ENCODE assay signal across 18 cellular contexts in genomic region chr1:224666078-224666477, GRCh38. TPM values are rescaled to one million over a fixed set of nuclear protein-coding genes. Genes with fewer than 3 reads are reported as not detected.
DNase-seq lines count a peak whose midpoint lies in the region; ATAC-seq and TF ChIP-seq lines count a peak whose summit lies in the region.
"Had no signal": no experiment of that assay in that cellular context is flagged by ENCODE, and none has a peak within 500 bp of the region (broad histone marks: within the 10 kb centered on the region; RNA-seq: fewer than 3 reads in every experiment).

No MANE protein-coding gene starts in this region.

- no peaks in the 10 kb centered on the region for H3K79me1 ChIP-seq in mesendoderm (ENCODE audit: low read length)

- no peak overlapping the region for H3K4me3 Mint-ChIP-seq in CD4-positive, alpha-beta T cell
- H3K4me3 Mint-ChIP-seq: CD14-positive monocyte; CD4-positive, CD25-positive, alpha-beta regulatory T cell; CD8-positive, alpha-beta T cell had no signal

- H3K4me3 ChIP-seq in HEK293 (ENCODE audit: low read depth, low read length) (no peak overlapping the region), mesendoderm (ENCODE audit: low read length) (no peak overlapping the region)
- H3K4me3 ChIP-seq: BLaER1, GM12878 had no signal

- H2AK5ac ChIP-seq in mesendoderm (ENCODE audit: low read length), result no peak overlapping the region

- H3K9ac ChIP-seq in mesendoderm (ENCODE audit: low read length), result no peak overlapping the region
- H3K9ac ChIP-seq: BLaER1 had no signal

- H4K5ac ChIP-seq in mesendoderm (ENCODE audit: low read length), result no peak overlapping the region

- H3K18ac ChIP-seq in mesendoderm (ENCODE audit: low read length), result no peak overlapping the region

- ATAC-seq in CD4-positive, alpha-beta T cell (ENCODE audit: poor library complexity), result no peak
- ATAC-seq: CD8-positive, alpha-beta T cell; GM12878 had no signal

- H3K9me3 ChIP-seq in HEK293 (ENCODE audit: control insufficient read depth, insufficient read depth, low read depth, low read length), result no peaks in the 10 kb centered on the region
- H3K9me3 ChIP-seq in CD4-positive, alpha-beta T cell (ENCODE audit: control insufficient read depth, low read length), result no peaks in the 10 kb centered on the region
- H3K9me3 ChIP-seq: BE2C, BLaER1, Caco-2 had no signal

- no peaks in the 10 kb centered on the region for H3K9me3 Mint-ChIP-seq in CD4-positive, alpha-beta T cell
- H3K9me3 Mint-ChIP-seq: CD4-positive, CD25-positive, alpha-beta regulatory T cell; CD8-positive, alpha-beta T cell had no signal

- no peak overlapping the region for H2BK5ac ChIP-seq in mesendoderm (ENCODE audit: low read length)

- no peak overlapping the region for H3K23ac ChIP-seq in mesendoderm (ENCODE audit: low read length)

- no peak overlapping the region for H3K56ac ChIP-seq in mesendoderm (ENCODE audit: low read length)

- no peaks in the 10 kb centered on the region for H3K36me3 Mint-ChIP-seq in CD4-positive, alpha-beta T cell (ENCODE audit: low read depth)
- H3K36me3 Mint-ChIP-seq: CD14-positive monocyte; CD4-positive, CD25-positive, alpha-beta regulatory T cell; CD8-positive, alpha-beta T cell had no signal

- no peak overlapping the region for H3K27ac Mint-ChIP-seq in CD4-positive, alpha-beta T cell
- H3K27ac Mint-ChIP-seq: CD14-positive monocyte; CD4-positive, CD25-positive, alpha-beta regulatory T cell; CD8-positive, alpha-beta T cell had no signal

- H3K4me1 Mint-ChIP-seq in CD4-positive, alpha-beta T cell (ENCODE audit: low read depth), result no peaks in the 10 kb centered on the region
- H3K4me1 Mint-ChIP-seq: CD14-positive monocyte; CD4-positive, CD25-positive, alpha-beta regulatory T cell had no signal

- no peaks in the 10 kb centered on the region for H3K27me3 Mint-ChIP-seq in CD4-positive, alpha-beta T cell

- no peak overlapping the region for H3K27ac ChIP-seq in HEK293 (ENCODE audit: extremely low read depth, low read depth, low read length)
- H3K27ac ChIP-seq in mesendoderm (ENCODE audit: low read depth, low read length), result no peak overlapping the region
- no peak overlapping the region for H3K27ac ChIP-seq in CD4-positive, alpha-beta T cell (ENCODE audit: low read depth, low read length)
- H3K27ac ChIP-seq: BLaER1 had no signal

- no peak overlapping the region for H3K4me2 ChIP-seq in mesendoderm (ENCODE audit: low read length)
- H3K4me2 ChIP-seq: BLaER1 had no signal

- no peaks in the 10 kb centered on the region for H3K36me3 ChIP-seq in HEK293 (ENCODE audit: control insufficient read depth in 2 of 2, insufficient read depth in 1 of 2, low read length in 2 of 2)
- no peaks in the 10 kb centered on the region for H3K36me3 ChIP-seq in mesendoderm (ENCODE audit: control insufficient read depth, insufficient read depth, low read length)
- H3K36me3 ChIP-seq: BE2C, BLaER1 had no signal

- H2BK15ac ChIP-seq in mesendoderm (replicated peaks; ENCODE audit: low read depth), result no peak overlapping the region

- H3K4me1 ChIP-seq in HEK293 (ENCODE audit: control insufficient read depth, insufficient read depth, low read length) (no peaks in the 10 kb centered on the region), mesendoderm (ENCODE audit: control insufficient read depth, low read depth, low read length) (peaks cover 6% of the 10 kb centered on the region)
- H3K4me1 ChIP-seq: BLaER1 had no signal

- DNase-seq in cerebellum (ENCODE audit: low spot score) (peak; percentile 55), mesendoderm (peak; percentile 64), NCI-H2196 treated with DMSO at 0.1 percent for 48 hours (lab: John Stamatoyannopoulos, UW; ENCODE audit: unreplicated experiment) (no peak)
- DNase-seq in stimulated activated naive CD4-positive, alpha-beta T cell (lab: John Stamatoyannopoulos, UW), result no peak
- DNase-seq in CD4-positive, alpha-beta T cell, result no peak
- DNase-seq: 8988T; ACHN; BE2C; Calu3; CD4-positive, CD25-positive, alpha-beta regulatory T cell; CD8-positive, alpha-beta T cell; DMS79 treated with DMSO at 0.1 percent for 48 hours; GDM1 had no signal

- no peak overlapping the region for H4K8ac ChIP-seq in mesendoderm (ENCODE audit: low read depth, low read length)

- no peaks in the 10 kb centered on the region for H3K79me2 ChIP-seq in mesendoderm (ENCODE audit: control insufficient read depth, insufficient read depth, low read length)

- intact Hi-C loops in CD4-positive, alpha-beta T cell (cut with DNase I, micrococcal nuclease), result no loop called here

- H3K27me3 ChIP-seq in mesendoderm (ENCODE audit: insufficient read depth, low read length, poor library complexity), result no peaks in the 10 kb centered on the region
- no peaks in the 10 kb centered on the region for H3K27me3 ChIP-seq in CD4-positive, alpha-beta T cell (ENCODE audit: control insufficient read depth, insufficient read depth, low read length)
- H3K27me3 ChIP-seq: BE2C, BLaER1 had no signal

- CTCF ChIA-PET in HEK293 (lab: Yijun Ruan, JAX), result interaction anchor here (0.7 kb wide), 2 partner anchors 140 to 257 kb away, joined by 3 read pairs; no protein-coding TSS in a partner anchor
- CTCF ChIA-PET in CD4-positive, alpha-beta T cell (lab: Charles Lee), result no interaction called here

- POLR2A ChIA-PET in HEK293 (lab: Yijun Ruan, JAX), result no interaction called here
- POLR2A ChIA-PET in CD4-positive, alpha-beta T cell (lab: Charles Lee), result no interaction called here

- TF ChIP-seq CTCF in HEK293 (tag by site-specific recombination; IDR thresholded peaks at IDR 0.05), result no peak
- TF ChIP-seq CTCF in CD4-positive, alpha-beta T cell (IDR thresholded peaks at IDR 0.05), result no peak

- H3K4ac ChIP-seq in mesendoderm (ENCODE audit: low read depth, low read length), result no peak overlapping the region

- H2BK120ac ChIP-seq in mesendoderm (ENCODE audit: low read depth, low read length), result no peak overlapping the region

TF ChIP-seq in HEK293, 187 proteins besides CTCF, POLR2A, EP300 and RAD21:
- 0 out of 2 replicates have a peak, but pooled peaks have one; percentile 24 for TF ChIP-seq ZNF544 (tag by site-specific recombination; IDR thresholded peaks at IDR 0.05)
- no peak for TF ChIP-seq ZNF596 (tag by site-specific recombination; IDR thresholded peaks at IDR 0.05)
- TF ChIP-seq ZBTB20 (tag by site-specific recombination; IDR thresholded peaks at IDR 0.05), result 0 out of 2 replicates have a peak, but pooled peaks have one; percentile 19

RNA-seq across cellular contexts. Expression of gene CNIH3, which starts 50.0 kb away (rescaled TPM):
- 9.9 TPM for total RNA-seq in cerebellum
- polyA plus RNA-seq in mesendoderm (2013, experiment 1 of 2), result 7.9 TPM
- polyA plus RNA-seq in mesendoderm (2013, experiment 2 of 2), result 8.2 TPM
- 1 to 10 TPM; 1.8 to 2.5 TPM for total RNA-seq in CD4-positive, alpha-beta T cell

Comparison
In these comparisons a context has a peak if more than half of its experiments do, and no peak if none do; other contexts are left out.
1. DNase-seq: peak in cerebellum (single experiment) and mesendoderm (single experiment); none in NCI-H2196 treated with DMSO at 0.1 percent for 48 hours (single experiment), stimulated activated naive CD4-positive, alpha-beta T cell (0 of 6) and CD4-positive, alpha-beta T cell (0 of 10).